ENCODE assay signal across 9 cellular contexts in the genomic region with DNA sequence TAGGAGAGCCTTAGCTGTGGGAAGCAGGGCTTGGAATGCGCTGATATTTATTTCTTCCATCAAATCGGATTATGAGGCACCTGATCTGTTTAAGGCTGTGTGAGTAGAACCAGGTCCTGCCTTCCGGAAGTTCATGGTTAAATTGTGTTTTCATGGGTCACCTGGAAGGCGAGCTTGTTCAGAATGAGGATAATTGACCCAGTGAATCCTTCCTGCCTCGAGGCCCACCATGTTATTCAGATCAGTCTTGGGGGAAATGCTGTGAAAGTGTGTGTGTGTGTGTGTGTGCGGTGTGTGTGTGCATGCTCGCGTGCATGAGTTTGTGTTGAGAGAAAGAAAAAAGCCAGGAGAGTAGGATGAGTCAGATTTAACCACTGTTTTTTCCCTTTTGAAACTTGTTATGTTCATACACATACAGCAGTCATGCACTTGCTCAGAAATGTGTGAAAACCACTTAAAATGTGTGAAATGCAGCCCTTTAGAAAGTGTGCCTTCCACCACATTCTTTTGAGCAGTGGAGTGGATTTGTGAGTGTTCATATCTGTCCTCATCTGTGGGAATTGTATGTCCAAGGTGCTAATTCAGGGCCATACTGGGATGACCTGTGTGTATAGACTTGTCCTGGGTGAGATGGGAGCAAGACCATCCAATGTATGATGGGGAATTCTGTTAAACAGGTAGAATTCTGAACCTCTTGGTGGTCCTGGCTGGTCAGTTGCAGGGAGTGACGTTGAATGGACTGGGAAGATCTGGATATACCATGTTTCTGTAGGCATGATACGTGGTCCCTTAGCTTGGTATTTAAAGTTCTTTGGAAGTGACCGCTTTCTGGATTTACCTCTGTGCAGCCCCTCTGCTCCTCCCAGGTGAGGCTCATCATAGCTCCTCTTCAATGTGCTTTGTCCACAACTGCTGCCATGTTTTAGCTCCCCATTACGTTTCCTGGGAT. TPM values are rescaled to one million over a fixed set of nuclear protein-coding genes. Genes with fewer than 3 reads are reported as not detected.
A peak's percentile ranks its signal among the peaks of the same experiment; 100 is the strongest.
DNase-seq lines count a peak whose midpoint lies in the region; ATAC-seq and TF ChIP-seq lines count a peak whose summit lies in the region.
"Had no signal": no experiment of that assay in that cellular context is flagged by ENCODE, and none has a peak within 500 bp of the region (broad histone marks: within the 10 kb centered on the region; RNA-seq: fewer than 3 reads in every experiment).

No MANE protein-coding gene starts in this region.

- no peak for TF ChIP-seq CTCF in tibial artery (IDR thresholded peaks at IDR 0.05)

- H3K27ac ChIP-seq in mesodermal cell (ENCODE audit: low read depth, low read length, severe bottlenecking) (peak overlapping the region; percentile 3), tibial artery (no peak overlapping the region)

- intact Hi-C loops in tibial artery (cut with DNase I; ENCODE audit: low total_unique reads), result no loop called here

- in situ Hi-C loops in KBM-7 (cut with MboI; ENCODE audit: low pct_unique_long_range_greater_than_20kb, low sequenced_read_pairs), result no loop called here

- H3K36me3 ChIP-seq in mesodermal cell (ENCODE audit: control insufficient read depth, insufficient read depth, low read length) (peaks cover 9% of the 10 kb centered on the region), tibial artery (no peaks in the 10 kb centered on the region)

- H3K9me3 ChIP-seq in mesodermal cell (ENCODE audit: control insufficient read depth, low read length) (no peaks in the 10 kb centered on the region), tibial artery (no peaks in the 10 kb centered on the region)

- peak; percentile 39 for DNase-seq in activated CD8-positive, alpha-beta memory T cell treated with anti-CD3 and anti-CD28 coated beads, Interleukin-2, amount 50 U/mL, for 4 hours
- DNase-seq in NCI-H1105 treated with DMSO at 0.1 percent for 48 hours (lab: John Stamatoyannopoulos, UW) (no peak), tibial artery (no peak), KBM-7 (no peak), NCI-H226 (no peak)

- peak; percentile 49 for ATAC-seq in GM18867 (IDR thresholded peaks at IDR 0.05; ENCODE audit: unreplicated experiment)
- ATAC-seq in HG03342 (IDR thresholded peaks at IDR 0.05; ENCODE audit: unreplicated experiment), result peak; percentile 33

- 76 to 78% methylated on average over 9 to 11 of the region's 12 CpGs for WGBS in mesodermal cell (ENCODE audit: insufficient coverage in 2 of 2), 2 experiments

- H3K4me3 ChIP-seq in mesodermal cell (ENCODE audit: extremely low read depth, insufficient read depth, low read length, poor library complexity, severe bottlenecking) (no peak overlapping the region), tibial artery (no peak overlapping the region)
- H3K4me3 ChIP-seq: SK-N-MC had no signal

- H3K4me1 ChIP-seq in mesodermal cell (ENCODE audit: control insufficient read depth, insufficient read depth, low read length, poor library complexity, severe bottlenecking), result peaks cover 67% of the 10 kb centered on the region
- H3K4me1 ChIP-seq in tibial artery, result peaks cover 5 to 57% (median 45%) of the 10 kb centered on the region in 4 donors

- H3K27me3 ChIP-seq in tibial artery, result no peaks in the 10 kb centered on the region

RNA-seq across cellular contexts. Expression of a gene that starts 36.9 kb away (rescaled TPM):
- 38.8 TPM for polyA plus RNA-seq in mesodermal cell (2013, experiment 1 of 2)
- 36.1 TPM for polyA plus RNA-seq in mesodermal cell (2013, experiment 2 of 2)
